Comparison of ENCODE assay signal across 1 cellular context in genomic region chr1:29895201-29895600, GRCh38.
TF ChIP-seq lines count a peak whose summit lies in the region.

No MANE protein-coding gene starts in this region.

TF ChIP-seq in GM23338, 12 proteins besides CTCF, POLR2A, EP300 and RAD21 (continued from another document):
- TF ChIP-seq ZNF462 (CRISPR knock-in tag; IDR thresholded peaks at IDR 0.05), result no peak
- TF ChIP-seq CREB1 (CRISPR knock-in tag; IDR thresholded peaks at IDR 0.05; ENCODE audit: low read depth), result no peak
- no peak for TF ChIP-seq REST (IDR thresholded peaks at IDR 0.05; ENCODE audit: unreplicated experiment)
- no peak for TF ChIP-seq JUNB (IDR thresholded peaks at IDR 0.05; ENCODE audit: unreplicated experiment)
- no peak for TF ChIP-seq ZNF331 (CRISPR knock-in tag; IDR thresholded peaks at IDR 0.05; ENCODE audit: low read depth)
- TF ChIP-seq ZNF114 (CRISPR knock-in tag; IDR thresholded peaks at IDR 0.05), result no peak
